Comparison of ENCODE assay signal across 8 cellular contexts in the genomic region with DNA sequence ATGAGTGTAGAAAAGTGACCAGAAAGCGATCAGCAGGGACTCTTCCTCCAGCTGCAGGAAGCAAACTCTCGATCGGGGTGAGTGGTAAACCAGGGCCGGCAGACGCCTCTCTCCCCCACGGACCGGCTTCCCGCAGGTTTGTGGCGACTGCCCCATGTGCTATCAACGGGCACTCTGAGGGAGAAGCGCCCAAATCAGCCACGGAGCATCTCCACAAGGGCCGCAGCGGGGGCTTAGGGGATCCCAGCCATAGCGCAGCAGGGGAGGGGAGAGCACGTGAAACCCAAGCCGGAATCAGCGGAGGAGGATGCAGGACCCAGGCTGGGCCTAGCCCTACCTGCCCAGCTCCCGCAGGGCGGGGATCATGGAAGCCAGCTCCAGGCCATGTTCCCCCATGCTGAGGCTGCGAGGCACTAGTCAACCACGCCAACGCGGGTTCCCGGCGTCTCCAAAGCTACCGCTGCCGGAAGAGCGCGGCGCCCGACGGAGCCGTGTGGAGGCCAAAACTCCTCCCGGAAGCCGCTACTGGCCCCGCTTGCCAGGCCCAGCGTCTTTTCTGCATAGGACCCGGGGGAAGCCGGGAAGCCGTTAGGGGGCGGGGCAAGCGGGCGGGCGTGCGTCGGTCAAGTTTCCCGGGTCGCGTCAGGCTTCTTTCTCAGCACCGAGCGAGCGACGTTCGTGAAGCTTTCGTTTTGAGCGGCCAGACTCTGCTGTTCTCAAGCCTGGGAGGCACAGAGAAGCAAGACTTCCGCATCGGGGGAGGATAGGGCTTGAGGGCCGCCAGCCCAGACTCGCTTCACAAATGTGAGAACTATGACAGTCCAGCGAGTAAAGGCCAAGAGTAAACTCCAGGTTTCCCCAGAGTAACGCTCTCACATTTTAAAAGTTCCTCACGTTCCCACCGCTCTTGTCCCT. TPM values are rescaled to one million over a fixed set of nuclear protein-coding genes. Genes with fewer than 3 reads are reported as not detected.
DNase-seq lines count a peak whose midpoint lies in the region; ATAC-seq and TF ChIP-seq lines count a peak whose summit lies in the region.

Gene ATR, minus strand, starts transcription at position 425 of the 915 bp plus-strand sequence. Its CDS starts 29 bp downstream, at position 396.

- 0 out of 2 replicates have a peak, but pooled peaks cover 2% of the 10 kb centered on the region for H4K20me1 ChIP-seq in OCI-LY3 (ENCODE audit: insufficient read depth, low read length)

- DNase-seq in D341Med (ENCODE audit: low spot score), result peak; percentile 96
- DNase-seq in HuH-7 (ENCODE audit: low spot score), result peak; percentile 72
- peak; percentile 97 for DNase-seq in activated CD8-positive, alpha-beta memory T cell treated with anti-CD3 and anti-CD28 coated beads, Interleukin-2, amount 50 U/mL, for 48 hours
- DNase-seq in endothelial cell (ENCODE audit: low spot score), result peak; percentile 94
- DNase-seq in middle frontal gyrus (ENCODE audit: extremely low spot score, low spot score), result peak; percentile 92
- DNase-seq in stimulated activated CD8-positive, alpha-beta memory T cell treated with anti-CD3 and anti-CD28 coated beads, Interleukin-2, amount 100 ng/mL, for 48 hours (ENCODE audit: low read depth in 2 of 2), result peak; percentile 95 to 97

- peak within 1 kb of the TSS; percentile 58 for H2AFZ ChIP-seq in OCI-LY3 (ENCODE audit: low read depth, low read length)

- peaks cover 53% of the 10 kb centered on the region for H3K79me2 ChIP-seq in OCI-LY3 (ENCODE audit: low read length)

- peaks cover 20% of the 10 kb centered on the region for H3K4me1 ChIP-seq in OCI-LY3 (ENCODE audit: low read length)

- no peaks in the 10 kb centered on the region for H3K9me3 ChIP-seq in OCI-LY3 (ENCODE audit: insufficient read depth, low read length)

- H3K27ac ChIP-seq in OCI-LY3 (ENCODE audit: low read length), result peak within 1 kb of the TSS; percentile 77

- TF ChIP-seq CTCF in OCI-LY3 (IDR thresholded peaks at IDR 0.05; ENCODE audit: low read depth, low read length) (no peak), endothelial cell (IDR thresholded peaks at IDR 0.05; ENCODE audit: unreplicated experiment) (no peak)

- H3K36me3 Mint-ChIP-seq in endothelial cell (ENCODE audit: low read depth, unreplicated experiment), result peaks cover 4% of the 10 kb centered on the region

- H3K27me3 ChIP-seq in OCI-LY3 (ENCODE audit: low read depth, low read length), result peaks cover 10% of the 10 kb centered on the region

- no peaks in the 10 kb centered on the region for H3K9me3 Mint-ChIP-seq in endothelial cell (ENCODE audit: unreplicated experiment)

- H3K27ac Mint-ChIP-seq in endothelial cell (ENCODE audit: unreplicated experiment), result peak within 1 kb of the TSS; percentile 98

- peak within 1 kb of the TSS; percentile 97 for H3K4me2 ChIP-seq in OCI-LY3 (ENCODE audit: low read length)

- peak within 1 kb of the TSS; percentile 95 for H3K9ac ChIP-seq in OCI-LY3 (ENCODE audit: low read length)

- H3K4me3 Mint-ChIP-seq in endothelial cell (ENCODE audit: unreplicated experiment), result peak within 1 kb of the TSS; percentile 99

- peak within 1 kb of the TSS; percentile 94 for H3K4me3 ChIP-seq in OCI-LY3 (ENCODE audit: low read length)

- peak; percentile 96 for ATAC-seq in GM21515 (IDR thresholded peaks at IDR 0.05; ENCODE audit: unreplicated experiment)

- peaks cover 4% of the 10 kb centered on the region for H3K27me3 Mint-ChIP-seq in endothelial cell (ENCODE audit: unreplicated experiment)

- peaks cover 18% of the 10 kb centered on the region for H3K4me1 Mint-ChIP-seq in endothelial cell (ENCODE audit: unreplicated experiment)

- peaks cover 6% of the 10 kb centered on the region for H3K36me3 ChIP-seq in OCI-LY3 (replicated peaks; ENCODE audit: low read depth, low read length)

RNA-seq across cellular contexts. Expression of gene ATR, which starts in this region (rescaled TPM):
- total RNA-seq in endothelial cell (ENCODE audit: unreplicated experiment), result 17.8 TPM

Comparison
In these comparisons a context has a peak if more than half of its experiments do, and no peak if none do; other contexts are left out.
1. Peak in every context shown above with its lines: DNase-seq, ATAC-seq, H3K4me3 ChIP-seq and H3K27ac ChIP-seq.